27 cellular contexts compared by ENCODE assay signal in the genomic region with DNA sequence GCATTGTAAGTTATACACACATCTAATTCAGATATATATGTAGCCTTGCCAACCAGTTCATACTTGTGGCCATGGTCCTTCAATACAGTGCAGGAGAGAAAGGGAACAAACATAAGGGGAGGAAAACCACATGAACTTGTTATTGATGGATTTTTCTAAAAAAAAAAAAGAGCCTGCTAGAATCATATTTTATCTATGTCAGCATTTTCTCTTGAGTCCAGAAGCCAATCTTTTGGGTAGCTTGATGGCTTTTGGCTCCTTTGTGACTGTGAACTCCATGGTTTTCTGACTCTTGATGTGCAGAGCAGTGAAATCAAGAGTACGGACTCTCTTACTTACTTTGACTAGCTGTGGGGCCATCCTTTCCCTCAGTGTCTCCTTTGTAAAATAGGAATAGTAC.
A peak's percentile ranks its signal among the peaks of the same experiment; 100 is the strongest.
DNase-seq lines count a peak whose midpoint lies in the region; ATAC-seq, FAIRE-seq and TF ChIP-seq lines count a peak whose summit lies in the region.
"Had no signal": no experiment of that assay in that cellular context is flagged by ENCODE, and none has a peak within 500 bp of the region (broad histone marks: within the 10 kb centered on the region; RNA-seq: fewer than 3 reads in every experiment).

No MANE protein-coding gene starts in this region.

- H3K9ac ChIP-seq in IMR-90 (ENCODE audit: low read depth, low read length) (no peak overlapping the region), H1 (replicated peaks in 1 of 4; ENCODE audit: extremely low read depth in 1 of 4, low read depth in 3 of 4, low read length in 3 of 4) (no peak overlapping the region)
- H3K9ac ChIP-seq: BLaER1 had no signal

- H3K4ac ChIP-seq in IMR-90 (ENCODE audit: low read depth, low read length): no peak overlapping the region
- no peak overlapping the region for H3K4ac ChIP-seq in H1 (replicated peaks; ENCODE audit: insufficient read length, low read depth, low read length)

- DNase-seq in A549 (ENCODE audit: low read depth in 1 of 2, low spot score in 1 of 2) (no peak), IMR-90 (no peak), astrocyte of the hippocampus (ENCODE audit: low read depth, low spot score) (peak; percentile 35), H1 (ENCODE audit: low read depth in 1 of 2, low spot score in 2 of 2) (no peak), esophagus squamous epithelium (lab: John Stamatoyannopoulos, UW) (no peak), Ammon's horn (ENCODE audit: low spot score) (no peak), NOMO-1 treated with dmso at 0.1 percent for 144 hours (lab: John Stamatoyannopoulos, UW; ENCODE audit: unreplicated experiment) (no peak)
- DNase-seq: 8988T; AML-193; BE2C; C1 segment of cervical spinal cord; CD4-positive, alpha-beta memory T cell; CD4-positive, CD25-positive, alpha-beta regulatory T cell; CD8-positive, alpha-beta memory T cell; COR-L47; DMS 273 treated with DMSO at 0.1 percent for 48 hours; DMS153; DMS53; DMS79; DND-41; EL; GDM1 had no signal

- H4K91ac ChIP-seq in IMR-90 (ENCODE audit: insufficient read depth, low read depth, low read length): no peak overlapping the region
- no peak overlapping the region for H4K91ac ChIP-seq in H1 (replicated peaks; ENCODE audit: insufficient read length, low read length)

- no peak overlapping the region for H4K5ac ChIP-seq in IMR-90 (ENCODE audit: low read depth, low read length)
- H4K5ac ChIP-seq in H1 (ENCODE audit: insufficient read length, low read depth, low read length): no peak overlapping the region

- no peak overlapping the region for H3K4me3 ChIP-seq in A549
- no peak overlapping the region for H3K4me3 ChIP-seq in IMR-90 (ENCODE audit: insufficient read depth, low read depth, low read length)
- no peak overlapping the region for H3K4me3 ChIP-seq in H1 (ENCODE audit: extremely low read depth in 1 of 4, insufficient read depth in 2 of 4, low read depth in 3 of 4, low read length in 4 of 4)
- H3K4me3 ChIP-seq in esophagus squamous epithelium: no peak overlapping the region
- H3K4me3 ChIP-seq: BLaER1, GM12878 had no signal

- ATAC-seq in A549 (no peak), IMR-90 (ENCODE audit: low read depth) (no peak)
- ATAC-seq: GM12878 had no signal

- CTCF ChIA-PET in A549 (lab: Yijun Ruan, JAX) (interaction anchor here (1.0 kb wide), 1 partner anchor 8 kb away, joined by 4 read pairs; no protein-coding TSS in a partner anchor), IMR-90 (lab: Yijun Ruan, JAX) (interaction anchor here (0.6 kb wide), 1 partner anchor 505 kb away, joined by 6 read pairs; no protein-coding TSS in a partner anchor), H1 (lab: Charles Lee; ENCODE audit: partially characterized antibody) (interaction anchor here (0.6 kb wide), 1 partner anchor 268 kb away, joined by 3 read pairs; no protein-coding TSS in a partner anchor)

- H2AFZ ChIP-seq in IMR-90 (replicated peaks; ENCODE audit: low read length, poor library complexity) (no peak overlapping the region), H1 (ENCODE audit: low read length) (no peak overlapping the region)

- no peaks in the 10 kb centered on the region for H3K9me1 ChIP-seq in IMR-90 (ENCODE audit: insufficient read depth, low read length)

- H2BK15ac ChIP-seq in IMR-90 (ENCODE audit: low read depth, low read length) (no peak overlapping the region), H1 (ENCODE audit: low read length) (no peak overlapping the region)

- TF ChIP-seq POLR2A in A549 (IDR thresholded peaks at IDR 0.05; ENCODE audit: low read length): no peak
- TF ChIP-seq POLR2A in IMR-90 (IDR thresholded peaks at IDR 0.05; ENCODE audit: low read depth, low read length): no peak
- no peak for TF ChIP-seq POLR2A in H1 (IDR thresholded peaks at IDR 0.05; ENCODE audit: control extremely low read depth in 1 of 2, low read depth in 2 of 2, low read length in 2 of 2)
- no peak for TF ChIP-seq POLR2A in esophagus squamous epithelium (IDR thresholded peaks at IDR 0.05)

- 95% methylated on average over 1 of the region's 1 CpG for WGBS in A549 (ENCODE audit: missing lambda C conversion rate)
- no CpG with 5 or more reads among the region's 1 CpG for WGBS in IMR-90 (ENCODE audit: extremely low coverage in 2 of 2, insufficient read length in 1 of 2), 2 experiments
- 77% methylated on average over 1 of the region's 1 CpG; no CpG with 5 or more reads in 1 of the 2 experiments for WGBS in H1 (ENCODE audit: extremely low coverage in 1 of 2, insufficient coverage in 1 of 2, insufficient read length in 1 of 2, insufficient replicate concordance in 2 of 2, low coverage in 1 of 2, low lambda C conversion rate in 2 of 2, missing lambda C conversion rate in 1 of 2), 2 experiments
- 81 to 90% methylated on average over 1 of the region's 1 CpG for WGBS in esophagus squamous epithelium, 2 donors

- H3K36me3 ChIP-seq in IMR-90 (ENCODE audit: control insufficient read depth, insufficient read depth, low read length) (no peaks in the 10 kb centered on the region), H1 (ENCODE audit: control insufficient read depth in 2 of 4, insufficient read depth in 4 of 4, low read length in 3 of 4) (no peaks in the 10 kb centered on the region), esophagus squamous epithelium (no peaks in the 10 kb centered on the region)
- H3K36me3 ChIP-seq: BE2C, BLaER1 had no signal

- TF ChIP-seq RAD21 in A549 (conservative IDR thresholded peaks at IDR 0.05 in 1 of 2, IDR thresholded peaks at IDR 0.05 in 1 of 2) (no peak), IMR-90 (IDR thresholded peaks at IDR 0.05; ENCODE audit: low read length) (no peak), H1 (IDR thresholded peaks at IDR 0.05 in 1 of 2, conservative IDR thresholded peaks at IDR 0.05 in 1 of 2; ENCODE audit: low read depth in 2 of 2, low read length in 2 of 2) (no peak)

- H3K18ac ChIP-seq in IMR-90 (ENCODE audit: low read depth, low read length) (no peak overlapping the region), H1 (ENCODE audit: extremely low read depth, low read length) (no peak overlapping the region)

- POLR2A ChIA-PET in A549 (lab: Yijun Ruan, JAX) (no interaction called here), IMR-90 (lab: Charles Lee; ENCODE audit: unreplicated experiment) (no interaction called here), H1 (lab: Charles Lee; ENCODE audit: partially characterized antibody) (no interaction called here)

- H2AK5ac ChIP-seq in IMR-90 (ENCODE audit: low read depth, low read length) (no peak overlapping the region), H1 (ENCODE audit: low read depth, low read length) (no peak overlapping the region)

- H4K8ac ChIP-seq in IMR-90 (ENCODE audit: low read depth in 2 of 2, low read length in 2 of 2): no peak overlapping the region
- no peak overlapping the region for H4K8ac ChIP-seq in H1 (ENCODE audit: extremely low read depth, insufficient read depth, low read length)

- H3K27me3 ChIP-seq in IMR-90 (ENCODE audit: control insufficient read depth, insufficient read depth, low read length) (no peaks in the 10 kb centered on the region), H1 (replicated peaks in 1 of 4; ENCODE audit: control insufficient read depth in 3 of 4, extremely low read depth in 1 of 4, insufficient read depth in 3 of 4, low read length in 3 of 4) (no peaks in the 10 kb centered on the region), esophagus squamous epithelium (no peaks in the 10 kb centered on the region)
- H3K27me3 ChIP-seq: BE2C, BLaER1 had no signal

- H3K4me2 ChIP-seq in A549 (no peak overlapping the region), IMR-90 (ENCODE audit: low read depth, low read length) (no peak overlapping the region), H1 (ENCODE audit: insufficient read depth in 1 of 2, low read depth in 2 of 2, low read length in 2 of 2) (no peak overlapping the region)
- H3K4me2 ChIP-seq: BLaER1 had no signal

- H2BK5ac ChIP-seq in IMR-90 (ENCODE audit: low read depth, low read length, poor library complexity, severe bottlenecking) (no peak overlapping the region), H1 (ENCODE audit: low read depth, low read length) (no peak overlapping the region)

- H3K14ac ChIP-seq in IMR-90 (replicated peaks; ENCODE audit: low read depth, low read length): no peak overlapping the region
- no peak overlapping the region for H3K14ac ChIP-seq in H1 (ENCODE audit: insufficient read length)

- H3K56ac ChIP-seq in IMR-90 (ENCODE audit: extremely low read depth, insufficient read depth, low read length) (no peak overlapping the region), H1 (replicated peaks; ENCODE audit: insufficient read length, low read depth, low read length) (no peak overlapping the region)

- no peak for TF ChIP-seq CTCF in A549 (IDR thresholded peaks at IDR 0.05)
- TF ChIP-seq CTCF in IMR-90 (conservative IDR thresholded peaks at IDR 0.05; ENCODE audit: low read depth, low read length): no peak
- TF ChIP-seq CTCF in H1 (IDR thresholded peaks at IDR 0.05; ENCODE audit: control extremely low read depth in 1 of 3, insufficient read depth in 1 of 3, low read depth in 1 of 3, low read length in 3 of 3): no peak
- TF ChIP-seq CTCF in esophagus squamous epithelium (IDR thresholded peaks at IDR 0.05): no peak

- H2AK9ac ChIP-seq in IMR-90 (replicated peaks; ENCODE audit: low read depth, low read length, poor library complexity): no peak overlapping the region

- H2BK12ac ChIP-seq in H1 (ENCODE audit: low read depth, low read length): no peak overlapping the region

- H3K9me3 ChIP-seq in A549 (no peaks in the 10 kb centered on the region), IMR-90 (ENCODE audit: control insufficient read depth, insufficient read depth, low read length) (no peaks in the 10 kb centered on the region), H1 (ENCODE audit: insufficient read depth in 2 of 2, low read depth in 1 of 2, low read length in 1 of 2) (no peaks in the 10 kb centered on the region), esophagus squamous epithelium (no peaks in the 10 kb centered on the region)
- H3K9me3 ChIP-seq: BE2C had no signal

- no peak overlapping the region for H2BK20ac ChIP-seq in IMR-90 (ENCODE audit: low read depth, low read length)
- H2BK20ac ChIP-seq in H1 (ENCODE audit: low read length): no peak overlapping the region

- TF ChIP-seq EP300 in A549 (IDR thresholded peaks at IDR 0.05): no peak
- TF ChIP-seq EP300 in H1 (IDR thresholded peaks at IDR 0.05; ENCODE audit: borderline replicate concordance in 1 of 2, low read depth in 2 of 2, low read length in 2 of 2): no peak

- dilution Hi-C loops in IMR-90 (cut with HindIII; ENCODE audit: low sequenced_read_pairs, unreplicated experiment): no loop called here

- intact Hi-C loops in IMR-90 (cut with micrococcal nuclease): loop anchor here (10.0 kb wide), 1 partner anchor 459 kb away; no protein-coding TSS in a partner anchor
- intact Hi-C loops in esophagus squamous epithelium (cut with DNase I): no loop called here

- no peaks in the 10 kb centered on the region for H3K4me1 ChIP-seq in A549
- no peaks in the 10 kb centered on the region; the same call in 1 of the 2 replicates for H3K4me1 ChIP-seq in IMR-90 (ENCODE audit: control insufficient read depth, insufficient read depth, low read length)
- H3K4me1 ChIP-seq in H1 (replicated peaks in 1 of 4; ENCODE audit: control insufficient read depth in 3 of 4, insufficient read depth in 4 of 4, low read length in 3 of 4): 0 out of 7 replicates have a peak, but pooled peaks cover 0 to 2% (median 0%) of the 10 kb centered on the region in 4 experiments
- H3K4me1 ChIP-seq in esophagus squamous epithelium: peaks cover 0 to under 1% (median 0%) of the 10 kb centered on the region in 3 donors
- H3K4me1 ChIP-seq: BLaER1 had no signal

- no peaks in the 10 kb centered on the region for H3K79me2 ChIP-seq in H1 (ENCODE audit: control insufficient read depth in 1 of 2, insufficient read depth in 2 of 2, low read length in 2 of 2)

- no peaks in the 10 kb centered on the region for H3K23me2 ChIP-seq in H1 (ENCODE audit: low read depth, low read length)

- H4K20me1 ChIP-seq in IMR-90 (ENCODE audit: insufficient read depth, low read length) (no peaks in the 10 kb centered on the region), H1 (replicated peaks in 1 of 2; ENCODE audit: control insufficient read depth in 1 of 2, insufficient read depth in 2 of 2, low read length in 2 of 2) (no peaks in the 10 kb centered on the region)
- H4K20me1 ChIP-seq: BLaER1 had no signal

- FAIRE-seq in A549 (lab: Jason Lieb, UNC): no peak
- FAIRE-seq in H1 (lab: Jason Lieb, UNC): no peak
- FAIRE-seq: A204.1, GM12878, GM12892, GM18507 had no signal

- H3K27ac ChIP-seq in A549 (no peak overlapping the region), IMR-90 (ENCODE audit: insufficient read depth, low read length) (no peak overlapping the region), H1 (ENCODE audit: low read depth, low read length) (no peak overlapping the region), esophagus squamous epithelium (no peak overlapping the region)
- H3K27ac ChIP-seq: BLaER1 had no signal

- in situ Hi-C loops in IMR-90 (cut with MboI; ENCODE audit: low sequenced_read_pairs): no loop called here

- no peaks in the 10 kb centered on the region for H3K79me1 ChIP-seq in IMR-90 (ENCODE audit: low read depth in 1 of 2, low read length in 2 of 2)
- no peaks in the 10 kb centered on the region for H3K79me1 ChIP-seq in H1 (ENCODE audit: low read depth, low read length)

- H3K23ac ChIP-seq in IMR-90 (ENCODE audit: low read depth, low read length) (no peak overlapping the region), H1 (ENCODE audit: insufficient read length) (no peak overlapping the region)

- H2BK120ac ChIP-seq in IMR-90 (ENCODE audit: low read depth, low read length) (no peak overlapping the region), H1 (replicated peaks; ENCODE audit: low read depth, low read length) (no peak overlapping the region)

- no TSS peak for BruUV-seq in IMR-90 (replicated peaks; lab: Mats Ljungman, UMichigan)

Comparison
In these comparisons a context has a peak if more than half of its experiments do, and no peak if none do; other contexts are left out.
1. Of the 18 proteins assayed by ChIP-seq in both H1 and A549: peak only in H1: none; only in A549: none; in both: MAFK; in neither: 17.